Comparison of ENCODE assay signal across 12 cellular contexts in the genomic region with DNA sequence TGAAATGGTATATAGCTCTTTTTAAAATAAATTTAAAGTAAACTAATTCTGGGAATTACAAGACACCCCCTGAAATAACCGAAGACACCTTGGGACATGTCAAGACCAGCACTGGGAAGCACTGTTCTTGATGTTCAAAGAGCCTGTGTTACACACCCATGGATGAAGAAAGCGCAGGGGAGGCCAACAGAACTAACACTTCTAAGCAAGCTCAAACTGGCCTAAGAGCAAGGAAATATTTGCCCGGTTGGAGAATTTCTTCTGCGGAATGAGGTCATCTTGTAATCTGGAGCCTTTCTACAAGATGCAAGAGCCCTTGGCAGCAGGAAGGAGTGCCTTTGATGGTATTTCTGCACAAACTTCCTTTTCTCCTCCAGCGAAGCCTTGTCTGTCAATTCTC.
"Had no signal": no experiment of that assay in that cellular context is flagged by ENCODE, and none has a peak within 500 bp of the region (broad histone marks: within the 10 kb centered on the region; RNA-seq: fewer than 3 reads in every experiment).

No MANE protein-coding gene starts in this region.

- DNase-seq: activated CD4-positive, alpha-beta T cell treated with anti-CD3 and anti-CD28 coated beads, Interleukin-2, amount 10 ng/mL, durations not matched to agents 7 days and 5 days; activated CD8-positive, alpha-beta memory T cell treated with anti-CD3 and anti-CD28 coated beads, Interleukin-2, amount 50 U/mL, for 48 hours; activated gamma-delta T cell treated with Interleukin-2 at 50 U/mL for 16 hours; activated naive CD8-positive, alpha-beta T cell treated with anti-CD3 and anti-CD28 coated beads, Interleukin-2, amount 10 ng/mL, durations not matched to agents 7 days and 5 days; aorta; cerebellar nuclear complex; effector memory CD4-positive, alpha-beta T cell; naive thymus-derived CD8-positive, alpha-beta T cell; pancreas; sigmoid colon; stimulated activated CD4-positive, alpha-beta T cell treated with anti-CD3 and anti-CD28 coated beads, Interleukin-1b, Interleukin-23, amount 100 ng/mL, for 48 hours; T-helper 2 cell had no signal

- H3K4me1 ChIP-seq: pancreas, sigmoid colon had no signal

- H3K9me3 ChIP-seq: pancreas, sigmoid colon had no signal

- H3K27ac ChIP-seq: pancreas, sigmoid colon had no signal

- H3K4me3 ChIP-seq: pancreas, sigmoid colon had no signal

- H3K36me3 ChIP-seq: pancreas, sigmoid colon had no signal

- ATAC-seq: naive thymus-derived CD8-positive, alpha-beta T cell; pancreas had no signal
